Comparison of ENCODE assay signal across 7 cellular contexts in the genomic region with DNA sequence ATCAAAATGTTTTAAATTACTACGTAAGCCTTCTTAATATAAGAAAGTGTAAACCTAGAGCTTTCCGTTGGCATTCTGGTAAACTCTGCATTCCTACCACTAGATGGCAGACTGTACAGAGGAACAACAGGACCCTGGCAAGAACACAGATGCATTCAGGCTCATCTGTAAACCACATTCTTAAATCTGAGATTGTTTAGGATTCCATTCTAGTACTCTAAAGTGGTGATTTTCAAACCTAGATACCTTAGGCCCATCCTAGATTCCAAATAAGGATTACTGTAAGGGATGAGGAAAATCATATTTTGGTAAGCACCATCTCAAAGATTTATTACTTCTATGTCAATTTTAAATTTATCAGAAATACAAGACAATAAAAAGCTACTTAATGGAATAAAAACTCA. TPM values are rescaled to one million over a fixed set of nuclear protein-coding genes. Genes with fewer than 3 reads are reported as not detected.
A peak's percentile ranks its signal among the peaks of the same experiment; 100 is the strongest.
DNase-seq lines count a peak whose midpoint lies in the region; ATAC-seq, FAIRE-seq and TF ChIP-seq lines count a peak whose summit lies in the region.

No MANE protein-coding gene starts in this region.

- peak; percentile 71 for ATAC-seq in GM21423 (IDR thresholded peaks at IDR 0.05; ENCODE audit: unreplicated experiment)
- ATAC-seq in activated naive CD4-positive, alpha-beta T cell treated with anti-CD3 and anti-CD28 coated beads, Interleukin-2, amount 50 U/mL, for 72 hours, result peak; percentile 62 to 75
- ATAC-seq in pancreas, result peak; percentile 79 to 97 (median 94)

- H3K4me3 ChIP-seq in pancreas, result peak overlapping the region in 1 of 4 donors; percentile 7

- FAIRE-seq in pancreas (lab: Jason Lieb, UNC), result peak; percentile 96

- WGBS in pancreas, 2 donors, result 0% methylated on average over 2 of the region's 2 CpGs

- DNase-seq in G401 (ENCODE audit: low spot score) (peak; percentile 90), HT1080 (ENCODE audit: low read depth) (peak; percentile 84), NOMO-1 treated with dmso at 0.1 percent for 144 hours (lab: John Stamatoyannopoulos, UW; ENCODE audit: unreplicated experiment) (peak; percentile 39), glomerular endothelial cell (ENCODE audit: extremely low read depth, low read depth, low spot score) (peak; percentile 93), pancreas (peak in 3 of 6 donors; percentile 57 to 66 (median 61))
- DNase-seq in activated naive CD4-positive, alpha-beta T cell treated with anti-CD3 and anti-CD28 coated beads, Interleukin-2, amount 50 U/mL, for 72 hours (ENCODE audit: low spot score in 2 of 2), result peak in 1 of 2 donors; percentile 68

- H3K4me1 ChIP-seq in pancreas, result peaks cover 12 to 42% (median 31%) of the 10 kb centered on the region in 3 donors

- no peak overlapping the region for H3K27ac ChIP-seq in pancreas

- no peaks in the 10 kb centered on the region for H3K9me3 ChIP-seq in pancreas

- intact Hi-C loops in pancreas (cut with DNase I), result loop anchor here in 1 of 3 donors (10.0 kb wide), 1 partner anchor 163 kb away; no protein-coding TSS in a partner anchor

- peak overlapping the region; percentile 55 to 93 for H3K27ac Mint-ChIP-seq in activated naive CD4-positive, alpha-beta T cell treated with anti-CD3 and anti-CD28 coated beads, Interleukin-2, amount 50 U/mL, for 72 hours

- H3K27me3 ChIP-seq in pancreas, result no peaks in the 10 kb centered on the region

- in situ Hi-C loops in G401 (cut with HindIII; ENCODE audit: low sequenced_read_pairs), result no loop called here

- peak; percentile 66 to 84 (median 78) for TF ChIP-seq CTCF in pancreas (IDR thresholded peaks at IDR 0.05)

- H3K36me3 ChIP-seq in pancreas, result no peaks in the 10 kb centered on the region

- H3K36me3 Mint-ChIP-seq in activated naive CD4-positive, alpha-beta T cell treated with anti-CD3 and anti-CD28 coated beads, Interleukin-2, amount 50 U/mL, for 72 hours, result peaks cover 0 to 14% of the 10 kb centered on the region in 2 donors

- H3K9me3 Mint-ChIP-seq in activated naive CD4-positive, alpha-beta T cell treated with anti-CD3 and anti-CD28 coated beads, Interleukin-2, amount 50 U/mL, for 72 hours, result peaks cover 4 to 5% of the 10 kb centered on the region in 2 donors

RNA-seq across cellular contexts. Expression of a gene that starts 26.9 kb away (rescaled TPM):
- 45.5 and 101 TPM in 2 replicates for total RNA-seq in G401 (2014; rRNA removed; shearing (Covaris generic))
- 92.3 and 164 TPM in 2 replicates for total RNA-seq in HT1080 (2014; rRNA removed; shearing (Covaris generic))
- polyA plus RNA-seq in HT1080 (2015; cell fraction: cytosol; rRNA removed), result 157 and 200 TPM in 2 replicates
- polyA plus RNA-seq in HT1080 (2015; cell fraction: nucleus; rRNA removed), result 301 and 318 TPM in 2 replicates
- total RNA-seq in activated naive CD4-positive, alpha-beta T cell treated with anti-CD3 and anti-CD28 coated beads, Interleukin-2, amount 50 U/mL, for 72 hours, result 10 to 100 TPM; 65.4 to 82.1 TPM
- total RNA-seq in glomerular endothelial cell (181 and 286 TPM in 2 replicates), pancreas (10 to 100 TPM; 34.5 to 90.9 (median 58.1) TPM)
- polyA plus RNA-seq in pancreas, result 10 to 100 TPM; 23.3 to 48.1 TPM
